Comparison of ENCODE assay signal across 33 cellular contexts in the genomic region with DNA sequence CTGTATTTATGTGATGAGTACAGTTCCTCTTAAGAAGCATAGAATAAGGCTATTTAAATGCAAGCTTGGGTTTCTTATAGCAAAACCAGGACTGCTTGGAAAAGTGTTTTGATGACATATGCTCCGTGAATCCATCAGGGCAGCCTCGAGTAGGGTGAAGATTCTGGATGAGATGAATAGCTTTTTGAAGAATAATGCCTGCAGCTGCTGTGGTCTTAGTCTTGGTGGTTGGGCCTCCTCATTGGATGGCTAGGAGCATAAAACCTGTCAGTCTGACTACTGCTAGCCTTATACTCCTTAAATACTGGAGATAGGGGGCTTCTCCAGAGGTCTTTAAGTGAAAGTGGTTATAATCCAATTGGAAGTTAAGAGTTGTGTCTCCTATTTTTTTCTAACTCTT.
"Had no signal": no experiment of that assay in that cellular context is flagged by ENCODE, and none has a peak within 500 bp of the region (broad histone marks: within the 10 kb centered on the region; RNA-seq: fewer than 3 reads in every experiment).

No MANE protein-coding gene starts in this region.

- H3K4me3 ChIP-seq: ovary, psoas muscle, right lobe of liver, sigmoid colon, skin epidermis, smooth muscle cell, spleen, suprapubic skin, testis, tibial nerve, upper lobe of left lung, vagina had no signal

- DNase-seq: naive B cell; naive thymus-derived CD8-positive, alpha-beta T cell; nephron progenitor cell; nucleus accumbens; ovary; posterior cingulate gyrus; psoas muscle; right cardiac atrium; right lobe of liver; sigmoid colon; spleen; stimulated activated CD4-positive, alpha-beta T cell treated with anti-CD3 and anti-CD28 coated beads, Interleukin-15, amount 100 ng/mL, for 24 hours; stimulated activated CD4-positive, alpha-beta T cell treated with anti-CD3 and anti-CD28 coated beads, Interleukin-2, amount 100 ng/mL, for 24 hours; stimulated activated CD4-positive, alpha-beta T cell treated with anti-CD3 and anti-CD28 coated beads, Interleukin-2, amount 100 ng/mL, for 48 hours; stimulated activated CD4-positive, alpha-beta T cell treated with anti-CD3 and anti-CD28 coated beads, Interleukin-4, amount 100 ng/mL, for 24 hours; stimulated activated naive CD4-positive, alpha-beta T cell; stimulated activated naive CD8-positive, alpha-beta T cell treated with anti-CD3 and anti-CD28 coated beads, Interleukin-15, amount 100 ng/mL, for 72 hours; stimulated activated naive CD8-positive, alpha-beta T cell treated with anti-CD3 and anti-CD28 coated beads, Interleukin-15, Interleukin-2, amounts not matched to agents 100 U/mL and 50 U/mL, for 24 hours; substantia nigra; testis; trophoblast cell; upper lobe of left lung had no signal

- H3K79me2 ChIP-seq: parathyroid adenoma had no signal

- ATAC-seq: naive thymus-derived CD8-positive, alpha-beta T cell; natural killer cell treated with Interleukin-12 subunit alpha and Interleukin-12 subunit beta and Interleukin-15 and Interleukin-18, amount 100 ng/mL, for 72 hours; psoas muscle; right cardiac atrium; right lobe of liver; stimulated activated effector memory CD8-positive, alpha-beta T cell treated with anti-CD3 and anti-CD28 coated beads, Interleukin-12 subunit alpha, Interleukin-12 subunit beta, amount 100 ng/mL, for 72 hours; stimulated activated naive CD8-positive, alpha-beta T cell treated with anti-CD3 and anti-CD28 coated beads, Interleukin-15, amount 100 ng/mL, for 72 hours; stimulated activated naive CD8-positive, alpha-beta T cell treated with anti-CD3 and anti-CD28 coated beads, Interleukin-15, Interleukin-2, amounts not matched to agents 100 U/mL and 50 U/mL, for 24 hours had no signal

- H2AFZ ChIP-seq: parathyroid adenoma had no signal

- H3K4me1 Mint-ChIP-seq: naive B cell; naive thymus-derived CD8-positive, alpha-beta T cell; nephron progenitor cell; neural crest cell; stimulated activated effector memory CD8-positive, alpha-beta T cell treated with anti-CD3 and anti-CD28 coated beads, Interleukin-12 subunit alpha, Interleukin-12 subunit beta, amount 100 ng/mL, for 72 hours; stimulated activated naive CD8-positive, alpha-beta T cell treated with anti-CD3 and anti-CD28 coated beads, Interleukin-15, amount 100 ng/mL, for 72 hours had no signal

- H3K36me3 Mint-ChIP-seq: stimulated activated effector memory CD8-positive, alpha-beta T cell treated with anti-CD3 and anti-CD28 coated beads, Interleukin-12 subunit alpha, Interleukin-12 subunit beta, amount 100 ng/mL, for 72 hours had no signal

- H3K27ac Mint-ChIP-seq: naive B cell; naive thymus-derived CD8-positive, alpha-beta T cell; natural killer cell treated with Interleukin-12 subunit alpha and Interleukin-12 subunit beta and Interleukin-15 and Interleukin-18, amount 100 ng/mL, for 72 hours; nephron progenitor cell; progenitor cell of endocrine pancreas; stimulated activated effector memory CD8-positive, alpha-beta T cell treated with anti-CD3 and anti-CD28 coated beads, Interleukin-12 subunit alpha, Interleukin-12 subunit beta, amount 100 ng/mL, for 72 hours had no signal

- H3K4me2 ChIP-seq: smooth muscle cell had no signal

- H3K27ac ChIP-seq: neutrophil, ovary, parathyroid adenoma, psoas muscle, right lobe of liver, sigmoid colon, skin epidermis, spleen, suprapubic skin, testis, tibial nerve, upper lobe of left lung, vagina had no signal

- H3K36me3 ChIP-seq: neutrophil, ovary, right lobe of liver, sigmoid colon, spleen, suprapubic skin, tibial nerve, upper lobe of left lung, vagina had no signal

- H3K4me3 Mint-ChIP-seq: naive B cell; naive thymus-derived CD8-positive, alpha-beta T cell; natural killer cell treated with Interleukin-12 subunit alpha and Interleukin-12 subunit beta and Interleukin-15 and Interleukin-18, amount 100 ng/mL, for 72 hours; nephron progenitor cell; neural crest cell; stimulated activated effector memory CD8-positive, alpha-beta T cell treated with anti-CD3 and anti-CD28 coated beads, Interleukin-12 subunit alpha, Interleukin-12 subunit beta, amount 100 ng/mL, for 72 hours; stimulated activated naive CD8-positive, alpha-beta T cell treated with anti-CD3 and anti-CD28 coated beads, Interleukin-15, amount 100 ng/mL, for 72 hours had no signal

- H3K9me3 ChIP-seq: neutrophil, ovary, psoas muscle, right lobe of liver, testis had no signal

- H3K27me3 Mint-ChIP-seq: naive B cell; natural killer cell treated with Interleukin-12 subunit alpha and Interleukin-12 subunit beta and Interleukin-15 and Interleukin-18, amount 100 ng/mL, for 72 hours; progenitor cell of endocrine pancreas; stimulated activated naive CD8-positive, alpha-beta T cell treated with anti-CD3 and anti-CD28 coated beads, Interleukin-15, amount 100 ng/mL, for 72 hours had no signal

- H3K4me1 ChIP-seq: parathyroid adenoma, psoas muscle, right lobe of liver, sigmoid colon, spleen, suprapubic skin, testis, tibial nerve, upper lobe of left lung, vagina had no signal

- H3K27me3 ChIP-seq: neutrophil, ovary, right lobe of liver, sigmoid colon, spleen, suprapubic skin, testis, tibial nerve, upper lobe of left lung, vagina had no signal
